Comparison of ENCODE assay signal across 21 cellular contexts in the genomic region with DNA sequence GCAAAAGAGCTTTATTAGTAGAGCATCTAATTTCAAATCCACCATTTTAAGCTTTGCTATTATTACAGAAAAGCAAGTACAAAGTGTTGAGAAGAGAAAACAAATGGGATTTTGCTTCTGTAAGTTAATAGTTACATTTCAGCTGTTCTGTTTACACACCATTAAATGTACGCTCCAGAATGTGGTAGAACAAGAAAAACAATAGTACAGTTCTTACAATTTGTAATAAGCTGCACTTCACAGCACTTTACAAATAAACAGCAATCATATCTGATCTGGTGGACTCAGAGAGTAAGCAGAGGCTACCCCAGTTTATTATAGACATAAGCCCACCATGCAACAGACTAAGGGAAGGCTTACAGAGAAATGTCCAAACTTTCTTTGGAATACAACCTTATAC.
"Had no signal": no experiment of that assay in that cellular context is flagged by ENCODE, and none has a peak within 500 bp of the region (broad histone marks: within the 10 kb centered on the region; RNA-seq: fewer than 3 reads in every experiment).

No MANE protein-coding gene starts in this region.

- ATAC-seq: left colon; lower lobe of right lung; mucosa of descending colon; pancreas; stimulated activated naive CD8-positive, alpha-beta T cell treated with anti-CD3 and anti-CD28 coated beads, Interleukin-15, Interleukin-2, amounts not matched to agents 100 U/mL and 50 U/mL, for 24 hours had no signal

- H3K27ac ChIP-seq: breast epithelium, coronary artery, lower lobe of right lung, pancreas, upper lobe of left lung had no signal

- H3K9me3 ChIP-seq: breast epithelium, lower lobe of right lung, mucosa of descending colon, pancreas, upper lobe of left lung had no signal

- H3K36me3 ChIP-seq: breast epithelium, lower lobe of right lung, pancreas, upper lobe of left lung had no signal

- DNase-seq: activated CD4-positive, alpha-beta memory T cell treated with anti-CD3 and anti-CD28 coated beads for 36 hours; activated CD4-positive, alpha-beta T cell treated with anti-CD3 and anti-CD28 coated beads for 48 hours; activated CD4-positive, CD25-positive, alpha-beta regulatory T cell; activated effector memory CD4-positive, alpha-beta T cell treated with Interleukin-2 at 50 U/mL for 16 hours; activated naive CD4-positive, alpha-beta T cell treated with anti-CD3 and anti-CD28 coated beads for 36 hours; activated naive CD8-positive, alpha-beta T cell treated with anti-CD3 and anti-CD28 coated beads, Interleukin-2, amount 10 ng/mL, durations not matched to agents 7 days and 5 days; activated T-cell treated with anti-CD3 and anti-CD28 coated beads, Interleukin-2, amount 50 U/mL, for 48 hours; amniotic stem cell; endodermal cell; left colon; lower lobe of right lung; mesendoderm; mucosa of descending colon; nephron progenitor cell; pancreas; stimulated activated CD4-positive, alpha-beta T cell treated with anti-CD3 and anti-CD28 coated beads, Interleukin-12 subunit alpha, Interleukin-12 subunit beta, amount 100 ng/mL, for 4 hours; stimulated activated CD4-positive, alpha-beta T cell treated with anti-CD3 and anti-CD28 coated beads, Interleukin-4, amount 100 ng/mL, for 4 hours; stimulated activated naive CD8-positive, alpha-beta T cell treated with anti-CD3 and anti-CD28 coated beads, Interleukin-15, Interleukin-2, amounts not matched to agents 100 U/mL and 50 U/mL, for 24 hours; upper lobe of left lung had no signal

- H3K4me3 ChIP-seq: breast epithelium, coronary artery, lower lobe of right lung, mucosa of descending colon, pancreas, upper lobe of left lung had no signal

- H3K4me1 ChIP-seq: breast epithelium, lower lobe of right lung, pancreas, upper lobe of left lung had no signal

- H3K27me3 ChIP-seq: breast epithelium, pancreas, upper lobe of left lung had no signal
